8 cellular contexts compared by ENCODE assay signal in genomic region chr2:15588329-15588919, GRCh38. TPM values are rescaled to one million over a fixed set of nuclear protein-coding genes. Genes with fewer than 3 reads are reported as not detected.
DNase-seq lines count a peak whose midpoint lies in the region; ATAC-seq and TF ChIP-seq lines count a peak whose summit lies in the region.

No MANE protein-coding gene starts in this region.

- no peaks in the 10 kb centered on the region for H3K27me3 ChIP-seq in mesendoderm (ENCODE audit: insufficient read depth, low read length, poor library complexity)
- H3K27me3 ChIP-seq in vagina = no peaks in the 10 kb centered on the region

- no peak overlapping the region for H3K4ac ChIP-seq in mesendoderm (ENCODE audit: low read depth, low read length)

- H3K23ac ChIP-seq in mesendoderm (ENCODE audit: low read length) = no peak overlapping the region

- TF ChIP-seq CTCF in LNCaP clone FGC (IDR thresholded peaks at IDR 0.05; ENCODE audit: control insufficient read depth, extremely low read depth, insufficient read depth) (peak; percentile 58), choroid plexus epithelial cell (conservative IDR thresholded peaks at IDR 0.05; ENCODE audit: low read depth, low read length) (peak; percentile 84), vagina (IDR thresholded peaks at IDR 0.05) (no peak)

- H2BK5ac ChIP-seq in mesendoderm (ENCODE audit: low read length) = no peak overlapping the region

- H2BK120ac ChIP-seq in mesendoderm (ENCODE audit: low read depth, low read length) = no peak overlapping the region

- no peak overlapping the region for H3K4me2 ChIP-seq in mesendoderm (ENCODE audit: low read length)

- intact Hi-C loops in vagina (cut with DNase I) = no loop called here

- no peak for TF ChIP-seq POLR2A in vagina (IDR thresholded peaks at IDR 0.05)

- H3K4me1 ChIP-seq in mesendoderm (ENCODE audit: control insufficient read depth, low read depth, low read length) (no peaks in the 10 kb centered on the region), vagina (peaks cover 19% of the 10 kb centered on the region)

- peaks cover 16% of the 10 kb centered on the region for H3K79me2 ChIP-seq in mesendoderm (ENCODE audit: control insufficient read depth, insufficient read depth, low read length)

- no CpG with 5 or more reads among the region's 4 CpGs for WGBS in mesendoderm (ENCODE audit: extremely low coverage, insufficient coverage, low lambda C conversion rate)

- ATAC-seq in GM18517 (IDR thresholded peaks at IDR 0.05; ENCODE audit: unreplicated experiment) (no peak), GM21723 (IDR thresholded peaks at IDR 0.05; ENCODE audit: unreplicated experiment) (no peak)

- peak; percentile 65 for DNase-seq in EH (ENCODE audit: low read depth)
- DNase-seq in LNCaP clone FGC (ENCODE audit: low read depth) = no peak
- peak; percentile 49 for DNase-seq in RPMI8226
- DNase-seq in choroid plexus epithelial cell (ENCODE audit: low read depth) = peak; percentile 77
- DNase-seq in mesendoderm = peak; percentile 67
- DNase-seq in vagina (ENCODE audit: extremely low spot score in 2 of 2) = no peak

- no peak overlapping the region for H4K8ac ChIP-seq in mesendoderm (ENCODE audit: low read depth, low read length)

- H3K27ac ChIP-seq in mesendoderm (ENCODE audit: low read depth, low read length) (no peak overlapping the region), vagina (no peak overlapping the region)

- H3K18ac ChIP-seq in mesendoderm (ENCODE audit: low read length) = no peak overlapping the region

- H3K9me3 ChIP-seq in vagina = no peaks in the 10 kb centered on the region

- no peak overlapping the region for H2AK5ac ChIP-seq in mesendoderm (ENCODE audit: low read length)

- H3K56ac ChIP-seq in mesendoderm (ENCODE audit: low read length) = no peak overlapping the region

- no peak overlapping the region for H3K9ac ChIP-seq in mesendoderm (ENCODE audit: low read length)

- no peak overlapping the region for H2BK15ac ChIP-seq in mesendoderm (replicated peaks; ENCODE audit: low read depth)

- H3K36me3 ChIP-seq in mesendoderm (ENCODE audit: control insufficient read depth, insufficient read depth, low read length) (no peaks in the 10 kb centered on the region), vagina (no peaks in the 10 kb centered on the region)

- H4K5ac ChIP-seq in mesendoderm (ENCODE audit: low read length) = no peak overlapping the region

- H3K79me1 ChIP-seq in mesendoderm (ENCODE audit: low read length) = no peaks in the 10 kb centered on the region

- H3K4me3 ChIP-seq in LNCaP clone FGC (ENCODE audit: low read depth, low read length) (no peak overlapping the region), choroid plexus epithelial cell (ENCODE audit: low read depth, low read length) (no peak overlapping the region), mesendoderm (ENCODE audit: low read length) (no peak overlapping the region), vagina (no peak overlapping the region)

RNA-seq across cellular contexts. Expression of gene DDX1, which starts 3.2 kb away (rescaled TPM):
- polyA plus RNA-seq in mesendoderm (2013, experiment 1 of 2) = 134 TPM
- polyA plus RNA-seq in mesendoderm (2013, experiment 2 of 2) = 134 TPM
- total RNA-seq in vagina = 48.1 TPM

RNA-seq across cellular contexts. Expression of gene NBAS, which starts 27.3 kb away (rescaled TPM):
- 9.1 TPM for polyA plus RNA-seq in mesendoderm (2013, experiment 1 of 2)
- 8.5 TPM for polyA plus RNA-seq in mesendoderm (2013, experiment 2 of 2)
- total RNA-seq in vagina = 29.7 TPM

Comparison
In these comparisons a context has a peak if more than half of its experiments do, and no peak if none do; other contexts are left out.
1. DNase-seq: peak in EH (single experiment), RPMI8226 (single experiment), choroid plexus epithelial cell (single experiment) and mesendoderm (single experiment); none in LNCaP clone FGC (single experiment) and vagina (0 of 2).
2. CTCF ChIP-seq: peak in LNCaP clone FGC (single experiment) and choroid plexus epithelial cell (single experiment); none in vagina (0 of 3).